In the genomic region with DNA sequence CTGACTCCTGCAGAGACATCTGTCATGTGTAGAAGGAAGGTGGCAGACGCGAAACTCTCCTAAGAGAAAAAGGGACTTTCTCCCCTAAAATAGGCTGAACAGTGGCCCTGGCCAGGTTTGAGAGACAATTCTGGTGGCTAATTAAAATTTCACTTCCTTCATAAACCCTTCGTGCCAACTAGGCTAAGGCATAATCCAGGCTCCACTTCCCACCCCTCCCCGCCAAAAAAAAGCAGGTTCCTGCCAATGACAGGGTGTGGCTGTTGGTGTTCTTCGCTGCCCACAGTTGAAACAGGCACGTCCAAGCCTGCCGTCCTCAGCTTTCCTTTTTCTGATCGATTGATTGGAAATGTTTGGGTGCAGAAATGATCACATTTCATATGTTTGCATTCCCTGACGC, we compare ENCODE assay signal across 20 cellular contexts.
"Had no signal": no experiment of that assay in that cellular context is flagged by ENCODE, and none has a peak within 500 bp of the region (broad histone marks: within the 10 kb centered on the region; RNA-seq: fewer than 3 reads in every experiment).

No MANE protein-coding gene starts in this region.

- H3K27me3 ChIP-seq: neural progenitor cell, upper lobe of left lung had no signal

- H3K27ac ChIP-seq: epithelial cell of prostate, lower lobe of right lung, neural progenitor cell, thoracic aorta, upper lobe of left lung had no signal

- DNase-seq: activated CD8-positive, alpha-beta memory T cell treated with anti-CD3 and anti-CD28 coated beads for 24 hours; activated CD8-positive, alpha-beta memory T cell treated with anti-CD3 and anti-CD28 coated beads, Interleukin-2, amount 50 U/mL, for 4 hours; activated T-cell treated with anti-CD3 and anti-CD28 coated beads, Interleukin-2, amount 50 U/mL, for 24 hours; aorta; cerebellar nuclear complex; foreskin fibroblast; left cardiac atrium; lower lobe of right lung; naive thymus-derived CD8-positive, alpha-beta T cell; retina; stimulated activated CD4-positive, alpha-beta T cell treated with anti-CD3 and anti-CD28 coated beads, Interleukin-2, amount 100 ng/mL, for 48 hours; stimulated activated naive CD4-positive, alpha-beta T cell treated with Interleukin-2 at 50 U/mL for 16 hours; T-helper 9 cell; upper lobe of left lung had no signal

- ATAC-seq: activated naive CD4-positive, alpha-beta T cell treated with anti-CD3 and anti-CD28 coated beads, Interleukin-2, amount 50 U/mL, for 72 hours; activated T-helper 17 cell treated with anti-CD3 and anti-CD28 coated beads, Interleukin-2, amount 50 U/mL, for 72 hours; lower lobe of right lung; WTC11 had no signal

- H3K4me3 ChIP-seq: lower lobe of right lung, neural progenitor cell, thoracic aorta, upper lobe of left lung had no signal

- H3K36me3 ChIP-seq: neural progenitor cell had no signal

- H3K9me3 ChIP-seq: lower lobe of right lung, thoracic aorta, upper lobe of left lung had no signal
